20 cellular contexts compared by ENCODE assay signal in genomic region chr6:16162003-16162402, GRCh38. TPM values are rescaled to one million over a fixed set of nuclear protein-coding genes. Genes with fewer than 3 reads are reported as not detected.
DNase-seq lines count a peak whose midpoint lies in the region; ATAC-seq and TF ChIP-seq lines count a peak whose summit lies in the region.
"Had no signal": no experiment of that assay in that cellular context is flagged by ENCODE, and none has a peak within 500 bp of the region (broad histone marks: within the 10 kb centered on the region; RNA-seq: fewer than 3 reads in every experiment).

No MANE protein-coding gene starts in this region.

- no peaks in the 10 kb centered on the region for H4K20me1 ChIP-seq in GM23248 (ENCODE audit: insufficient read depth)

- no peak overlapping the region for H3K4me3 Mint-ChIP-seq in CD4-positive, alpha-beta T cell
- no peak overlapping the region for H3K4me3 Mint-ChIP-seq in activated T-helper 17 cell treated with anti-CD3 and anti-CD28 coated beads, Interleukin-2, amount 50 U/mL, for 72 hours
- H3K4me3 Mint-ChIP-seq in immature natural killer cell = peak overlapping the region; percentile 11 to 45 (median 18)
- H3K4me3 Mint-ChIP-seq: CD14-positive monocyte had no signal

- no peak overlapping the region for H3K4me3 ChIP-seq in Jurkat, Clone E6-1 (ENCODE audit: low read length)
- H3K4me3 ChIP-seq in GM23248 = no peak overlapping the region
- H3K4me3 ChIP-seq: MG63, SK-N-MC had no signal

- H3K4me1 ChIP-seq in GM23248 (ENCODE audit: insufficient read depth) = no peaks in the 10 kb centered on the region

- no peak overlapping the region for H3K9ac ChIP-seq in GM23248

- H3K36me3 Mint-ChIP-seq in CD4-positive, alpha-beta T cell (ENCODE audit: low read depth) = peaks cover 7% of the 10 kb centered on the region
- no peaks in the 10 kb centered on the region for H3K36me3 Mint-ChIP-seq in activated T-helper 17 cell treated with anti-CD3 and anti-CD28 coated beads, Interleukin-2, amount 50 U/mL, for 72 hours (ENCODE audit: low read depth)
- H3K36me3 Mint-ChIP-seq in immature natural killer cell = peaks cover 0 to 38% (median 21%) of the 10 kb centered on the region in 3 donors
- H3K36me3 Mint-ChIP-seq: CD14-positive monocyte had no signal

- H3K9me2 ChIP-seq in GM23248 (ENCODE audit: insufficient read depth) = no peaks in the 10 kb centered on the region

- no peaks in the 10 kb centered on the region for H3K79me2 ChIP-seq in GM23248 (ENCODE audit: insufficient read depth)

- in situ Hi-C loops in GM23248 (cut with MboI) = loop anchor here (10.0 kb wide), 1 partner anchor 467 kb away; no protein-coding TSS in a partner anchor

- no peaks in the 10 kb centered on the region for H3K36me3 ChIP-seq in GM23248 (ENCODE audit: low read depth)
- H3K36me3 ChIP-seq: MG63 had no signal

- intact Hi-C loops in CD4-positive, alpha-beta T cell (cut with DNase I, micrococcal nuclease) = no loop called here

- no peaks in the 10 kb centered on the region for H3K9me3 ChIP-seq in CD4-positive, alpha-beta T cell (ENCODE audit: control insufficient read depth, low read length)
- no peaks in the 10 kb centered on the region for H3K9me3 ChIP-seq in GM23248 (ENCODE audit: low read depth)
- H3K9me3 ChIP-seq: MG63 had no signal

- no peak overlapping the region for H2AFZ ChIP-seq in GM23248

- H3F3A ChIP-seq in GM23248 (ENCODE audit: insufficient read depth) = no peaks in the 10 kb centered on the region

- no peak for TF ChIP-seq CTCF in CD4-positive, alpha-beta T cell (IDR thresholded peaks at IDR 0.05)

- H3K9me3 Mint-ChIP-seq in CD4-positive, alpha-beta T cell = peaks cover 4% of the 10 kb centered on the region
- H3K9me3 Mint-ChIP-seq in activated T-helper 17 cell treated with anti-CD3 and anti-CD28 coated beads, Interleukin-2, amount 50 U/mL, for 72 hours = no peaks in the 10 kb centered on the region
- no peaks in the 10 kb centered on the region for H3K9me3 Mint-ChIP-seq in immature natural killer cell

- H3K27ac ChIP-seq in CD4-positive, alpha-beta T cell (ENCODE audit: low read depth, low read length) = no peak overlapping the region
- no peak overlapping the region for H3K27ac ChIP-seq in GM23248
- H3K27ac ChIP-seq: SK-N-MC had no signal

- peaks cover 30% of the 10 kb centered on the region for H3K4me1 Mint-ChIP-seq in CD4-positive, alpha-beta T cell (ENCODE audit: low read depth)
- H3K4me1 Mint-ChIP-seq in activated T-helper 17 cell treated with anti-CD3 and anti-CD28 coated beads, Interleukin-2, amount 50 U/mL, for 72 hours = peaks cover 15% of the 10 kb centered on the region
- H3K4me1 Mint-ChIP-seq in immature natural killer cell = peaks cover 33 to 47% of the 10 kb centered on the region in 2 donors

- no peak overlapping the region for H3K4me2 ChIP-seq in GM23248 (ENCODE audit: unreplicated experiment)

- POLR2A ChIA-PET in CD4-positive, alpha-beta T cell (lab: Charles Lee) = no interaction called here

- no peak for DNase-seq in CD4-positive, alpha-beta T cell
- peak; percentile 28 for DNase-seq in Jurkat, Clone E6-1 (ENCODE audit: low read depth, low spot score)
- DNase-seq in immature natural killer cell (peak in 1 of 3 donors; percentile 20), pons (ENCODE audit: low spot score) (no peak), GM23248 (no peak)
- DNase-seq: Calu3, DMS79 treated with DMSO at 0.1 percent for 48 hours, GOT3, HCEC 1CT, KBM-7, MG63, NCI-H2029, NCI-H446, NCI-H524 treated with DMSO at 0.1 percent for 48 hours, NCI-H774, SIG-M5 had no signal

- no peaks in the 10 kb centered on the region for H3K27me3 ChIP-seq in CD4-positive, alpha-beta T cell (ENCODE audit: control insufficient read depth, insufficient read depth, low read length)
- H3K27me3 ChIP-seq in GM23248 (replicated peaks; ENCODE audit: insufficient read depth) = peaks cover 37% of the 10 kb centered on the region
- H3K27me3 ChIP-seq: MG63 had no signal

- 91 to 96% methylated on average over 2 of the region's 2 CpGs for WGBS in GM23248 (ENCODE audit: low coverage in 1 of 2, low lambda C conversion rate in 2 of 2, missing lambda C conversion rate in 2 of 2), 2 experiments

- CTCF ChIA-PET in CD4-positive, alpha-beta T cell (lab: Charles Lee) = interaction anchor here (1.0 kb wide), 1 partner anchor 37 kb away, joined by 3 read pairs; no protein-coding TSS in a partner anchor

- H3K27me3 Mint-ChIP-seq in CD4-positive, alpha-beta T cell = no peaks in the 10 kb centered on the region
- H3K27me3 Mint-ChIP-seq in activated T-helper 17 cell treated with anti-CD3 and anti-CD28 coated beads, Interleukin-2, amount 50 U/mL, for 72 hours = peaks cover 3% of the 10 kb centered on the region
- peaks cover 0 to 2% (median 0%) of the 10 kb centered on the region in 3 donors for H3K27me3 Mint-ChIP-seq in immature natural killer cell (ENCODE audit: low read depth in 3 of 3)

- ATAC-seq in CD4-positive, alpha-beta T cell (ENCODE audit: poor library complexity) = peak; percentile 17
- peak; percentile 40 for ATAC-seq in activated T-helper 17 cell treated with anti-CD3 and anti-CD28 coated beads, Interleukin-2, amount 50 U/mL, for 72 hours (replicated peaks)
- ATAC-seq in GM21381 (IDR thresholded peaks at IDR 0.05; ENCODE audit: unreplicated experiment) = no peak

- no peak overlapping the region for H3K27ac Mint-ChIP-seq in CD4-positive, alpha-beta T cell
- H3K27ac Mint-ChIP-seq in activated T-helper 17 cell treated with anti-CD3 and anti-CD28 coated beads, Interleukin-2, amount 50 U/mL, for 72 hours = no peak overlapping the region
- peak overlapping the region in 3 of 6 donors; percentile 1 to 74 (median 12) for H3K27ac Mint-ChIP-seq in immature natural killer cell
- H3K27ac Mint-ChIP-seq: CD14-positive monocyte had no signal

RNA-seq across cellular contexts. Expression of gene MYLIP, which starts 33.1 kb away (rescaled TPM):
- 100 to 1,000 TPM; 324 TPM for total RNA-seq in CD4-positive, alpha-beta T cell
- polyA plus RNA-seq in Jurkat, Clone E6-1 (2012; ENCODE audit: insufficient read depth, insufficient read length) = 5.1 TPM
- total RNA-seq in activated T-helper 17 cell treated with anti-CD3 and anti-CD28 coated beads, Interleukin-2, amount 50 U/mL, for 72 hours = 1 to 10 TPM; 5.4 to 6.0 TPM
- polyA plus RNA-seq in immature natural killer cell = 100 to 1,000 TPM in 1 of 3 donors, 10 to 100 TPM in 2; 72.0 to 142 (median 99.0) TPM
- 1.4 and 1.9 TPM in 2 replicates for total RNA-seq in GM23248 (2014; rRNA removed; shearing (Covaris generic))
- polyA plus RNA-seq in GM23248 (2016; fragmentation: Nextera tagmentation; extraction: Ambion mirVana) = 1.7 and 2.0 TPM in 2 replicates

Comparison
In these comparisons a context has a peak if more than half of its experiments do, and no peak if none do; other contexts are left out.
1. H3K4me3 Mint-ChIP-seq: peak in immature natural killer cell (5 of 5); none in CD4-positive, alpha-beta T cell (single experiment) and activated T-helper 17 cell treated with anti-CD3 and anti-CD28 coated beads, Interleukin-2, amount 50 U/mL, for 72 hours (single experiment).
2. RNA of gene MYLIP, which starts 33.1 kb away (total RNA-seq): 324 TPM in CD4-positive, alpha-beta T cell; 5.4 to 6.0 TPM in activated T-helper 17 cell treated with anti-CD3 and anti-CD28 coated beads, Interleukin-2, amount 50 U/mL, for 72 hours and 1.4 to 1.9 TPM in GM23248; every median in the first group is over 10 times any median in the second.